8 cellular contexts compared by ENCODE assay signal in genomic region chrX:134396174-134396573, GRCh38. TPM values are rescaled to one million over a fixed set of nuclear protein-coding genes. Genes with fewer than 3 reads are reported as not detected.
DNase-seq lines count a peak whose midpoint lies in the region; ATAC-seq and TF ChIP-seq lines count a peak whose summit lies in the region.

No MANE protein-coding gene starts in this region.

- H3K9ac ChIP-seq in Karpas-422 (ENCODE audit: low read length) (no peak overlapping the region), neural progenitor cell (no peak overlapping the region)

- no peak overlapping the region for H3K4me2 ChIP-seq in Karpas-422 (ENCODE audit: low read depth, low read length, poor library complexity, severe bottlenecking)
- H3K4me2 ChIP-seq in neural progenitor cell, result no peak overlapping the region

- H4K20me1 ChIP-seq in Karpas-422 (ENCODE audit: insufficient read depth, low read depth, low read length) (no peaks in the 10 kb centered on the region; the same call in 1 of the 2 replicates), neural progenitor cell (ENCODE audit: low read depth) (no peaks in the 10 kb centered on the region)

- H3K36me3 Mint-ChIP-seq in MCF 10A (ENCODE audit: insufficient read depth, unreplicated experiment) (peaks cover 39% of the 10 kb centered on the region), neural progenitor cell (peaks cover 22% of the 10 kb centered on the region)

- H3K27ac ChIP-seq in Karpas-422 (ENCODE audit: low read length) (no peak overlapping the region), neural progenitor cell (no peak overlapping the region)

- H3K27me3 Mint-ChIP-seq in MCF 10A (ENCODE audit: insufficient read depth, unreplicated experiment) (peaks cover 32% of the 10 kb centered on the region), neural progenitor cell (ENCODE audit: insufficient read depth, low read depth) (no peaks in the 10 kb centered on the region)

- H3K27me3 ChIP-seq in Karpas-422 (ENCODE audit: low read length) (no peaks in the 10 kb centered on the region), neural progenitor cell (no peaks in the 10 kb centered on the region)

- H3K4me3 ChIP-seq in Karpas-422 (ENCODE audit: low read length) (no peak overlapping the region), neural progenitor cell (no peak overlapping the region)

- no peak overlapping the region for H3K4me3 Mint-ChIP-seq in MCF 10A (ENCODE audit: unreplicated experiment)
- H3K4me3 Mint-ChIP-seq in neural progenitor cell, result no peak overlapping the region

- H3K9me2 ChIP-seq in Karpas-422 (replicated peaks; ENCODE audit: insufficient read depth, low read length), result no peaks in the 10 kb centered on the region

- DNase-seq in EL (peak; percentile 5), Karpas-422 (peak; percentile 68), MCF 10A (ENCODE audit: unreplicated experiment) (peak; percentile 43), neural progenitor cell (ENCODE audit: low spot score) (peak; percentile 2), HuH-7.5 (ENCODE audit: low spot score) (no peak)
- no peak for DNase-seq in activated CD4-positive, alpha-beta T cell treated with anti-CD3 and anti-CD28 coated beads, Interleukin-2, amount 50 U/mL, for 4 hours

- H3K9me3 ChIP-seq in Karpas-422 (ENCODE audit: low read length) (no peaks in the 10 kb centered on the region), neural progenitor cell (ENCODE audit: low read depth) (no peaks in the 10 kb centered on the region)

- CTCF ChIA-PET in MCF 10A (lab: Yijun Ruan, JAX), result interaction anchor here (0.6 to 2.5 kb wide), 11 partner anchors 11 to 926 kb away, joined by 3 to 22 read pairs (median 8); no protein-coding TSS in a partner anchor

- intact Hi-C loops in MCF 10A (cut with micrococcal nuclease), result loop anchor here (1.0 kb wide), 1 partner anchor 604 kb away; no protein-coding TSS in a partner anchor

- ATAC-seq in HG03095 (IDR thresholded peaks at IDR 0.05; ENCODE audit: unreplicated experiment) (no peak), HG02840 (IDR thresholded peaks at IDR 0.05; ENCODE audit: low FRiP score, unreplicated experiment) (no peak)

- H3K4me1 Mint-ChIP-seq in MCF 10A (ENCODE audit: insufficient read depth, unreplicated experiment) (no peaks in the 10 kb centered on the region), neural progenitor cell (peaks cover 2% of the 10 kb centered on the region)

- H3K9me3 Mint-ChIP-seq in MCF 10A (ENCODE audit: unreplicated experiment) (no peaks in the 10 kb centered on the region), neural progenitor cell (no peaks in the 10 kb centered on the region)

- peaks cover 11% of the 10 kb centered on the region for H3F3A ChIP-seq in neural progenitor cell (ENCODE audit: low read depth)

- BruUV-seq in MCF 10A (replicated peaks; lab: Mats Ljungman, UMichigan), result no TSS peak

- H3K27ac Mint-ChIP-seq in MCF 10A (ENCODE audit: low read depth, unreplicated experiment) (no peak overlapping the region), neural progenitor cell (no peak overlapping the region)

- TF ChIP-seq CTCF in MCF 10A (IDR thresholded peaks at IDR 0.05; ENCODE audit: unreplicated experiment) (peak; percentile 66), neural progenitor cell (IDR thresholded peaks at IDR 0.05) (peak; percentile 74)

- no peak overlapping the region for H2AFZ ChIP-seq in Karpas-422 (ENCODE audit: low read length)
- H2AFZ ChIP-seq in neural progenitor cell (replicated peaks), result no peak overlapping the region

- peaks cover 28% of the 10 kb centered on the region for H3K79me2 ChIP-seq in Karpas-422 (ENCODE audit: low read length)
- H3K79me2 ChIP-seq in neural progenitor cell (ENCODE audit: low read depth), result peaks cover 18% of the 10 kb centered on the region

- H3K4me1 ChIP-seq in Karpas-422 (ENCODE audit: low read length) (no peaks in the 10 kb centered on the region), neural progenitor cell (no peaks in the 10 kb centered on the region)

- POLR2A ChIA-PET in MCF 10A (lab: Yijun Ruan, JAX), result interaction anchor here (0.7 to 1.0 kb wide), 2 partner anchors 9 to 21 kb away, joined by 3 to 4 read pairs; no protein-coding TSS in a partner anchor

- H3K36me3 ChIP-seq in Karpas-422 (ENCODE audit: insufficient read depth, low read length) (peaks cover 29% of the 10 kb centered on the region; the same call in 1 of the 2 replicates), neural progenitor cell (peaks cover 20% of the 10 kb centered on the region)

RNA-seq across cellular contexts. Expression of gene PHF6, which starts 23.1 kb away (rescaled TPM):
- 82.2 and 184 TPM in 2 replicates for total RNA-seq in Karpas-422 (2014; rRNA removed; shearing (Covaris generic); ENCODE audit: low replicate concordance)
- total RNA-seq in MCF 10A (2022) (37.4 and 44.0 TPM in 2 replicates), neural progenitor cell (ENCODE audit: low replicate concordance) (127 and 207 TPM in 2 replicates)

Comparison
In these comparisons a context has a peak if more than half of its experiments do, and no peak if none do; other contexts are left out.
1. DNase-seq: peak in EL (single experiment), Karpas-422 (single experiment), MCF 10A (single experiment) and neural progenitor cell (single experiment); none in HuH-7.5 (single experiment) and activated CD4-positive, alpha-beta T cell treated with anti-CD3 and anti-CD28 coated beads, Interleukin-2, amount 50 U/mL, for 4 hours (0 of 2).